In the genomic region with DNA sequence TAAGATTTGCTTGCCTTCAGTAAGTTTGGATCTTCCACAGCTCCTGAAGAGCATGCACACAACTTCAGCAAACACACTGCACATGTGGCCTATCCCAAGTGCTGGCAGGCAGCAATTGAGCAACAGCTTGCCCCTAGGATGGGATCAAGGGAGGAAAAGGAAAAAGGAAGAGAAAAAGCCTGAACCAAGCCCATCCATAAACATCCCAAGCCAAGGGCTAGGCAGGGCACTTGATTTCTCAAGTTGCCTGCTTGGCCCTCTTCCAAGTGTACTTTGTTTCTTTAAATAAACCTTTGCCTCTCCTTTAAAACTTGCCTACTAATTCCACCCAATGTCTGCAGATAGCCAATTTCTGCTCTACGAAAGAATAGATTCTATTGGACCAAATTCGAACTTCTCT, we compare ENCODE assay signal across 18 cellular contexts. TPM values are rescaled to one million over a fixed set of nuclear protein-coding genes. Genes with fewer than 3 reads are reported as not detected.
"Had no signal": no experiment of that assay in that cellular context is flagged by ENCODE, and none has a peak within 500 bp of the region (broad histone marks: within the 10 kb centered on the region; RNA-seq: fewer than 3 reads in every experiment).

No MANE protein-coding gene starts in this region.

- H3K36me3 ChIP-seq: cardiac muscle cell, esophagus squamous epithelium, sigmoid colon had no signal

- DNase-seq: activated CD4-positive, alpha-beta T cell treated with anti-CD3 and anti-CD28 coated beads for 1 hour; activated CD4-positive, alpha-beta T cell treated with anti-CD3 and anti-CD28 coated beads, Interleukin-2, amount 50 U/mL, for 4 hours; activated naive CD4-positive, alpha-beta T cell treated with Interleukin-2 at 50 U/mL for 16 hours; activated naive CD8-positive, alpha-beta T cell treated with anti-CD3 and anti-CD28 coated beads, Interleukin-2, amount 50 U/mL, for 24 hours; effector CD4-positive, alpha-beta T cell; esophagus squamous epithelium; hypothalamus; sigmoid colon; stimulated activated CD4-positive, alpha-beta T cell treated with anti-CD3 and anti-CD28 coated beads, Interleukin-1b, Interleukin-23, amount 100 ng/mL, for 48 hours; stimulated activated naive CD8-positive, alpha-beta T cell treated with anti-CD3 and anti-CD28 coated beads, Interleukin-15, amount 100 ng/mL, for 72 hours; T-helper 1 cell had no signal

- H3K4me3 ChIP-seq: cardiac muscle cell, esophagus squamous epithelium, sigmoid colon had no signal

- H3K9me3 ChIP-seq: esophagus squamous epithelium, sigmoid colon had no signal

- H3K27me3 ChIP-seq: cardiac muscle cell, esophagus squamous epithelium, sigmoid colon had no signal

- H3K4me1 ChIP-seq: esophagus squamous epithelium, parathyroid adenoma, sigmoid colon had no signal

- ATAC-seq: activated naive CD8-positive, alpha-beta T cell treated with anti-CD3 and anti-CD28 coated beads, Interleukin-2, amount 50 U/mL, for 24 hours; activated T-helper 17 cell treated with anti-CD3 and anti-CD28 coated beads, Interleukin-2, amount 50 U/mL, for 72 hours; stimulated activated naive CD8-positive, alpha-beta T cell treated with anti-CD3 and anti-CD28 coated beads, Interleukin-15, amount 100 ng/mL, for 72 hours had no signal

- H3K27ac ChIP-seq: cardiac muscle cell, esophagus squamous epithelium, parathyroid adenoma, sigmoid colon, VCaP had no signal

RNA-seq across cellular contexts. Expression of a gene that starts 49.0 kb away (rescaled TPM):
- total RNA-seq: activated T-helper 17 cell treated with anti-CD3 and anti-CD28 coated beads, Interleukin-2, amount 50 U/mL, for 72 hours; cardiac muscle cell; esophagus squamous epithelium; fibroblast of villous mesenchyme; lower leg skin; ureter had no signal
